Comparison of ENCODE assay signal across 15 cellular contexts in genomic region chr2:191333911-191334357, GRCh38.
DNase-seq lines count a peak whose midpoint lies in the region; ATAC-seq, FAIRE-seq and TF ChIP-seq lines count a peak whose summit lies in the region.
"Had no signal": no experiment of that assay in that cellular context is flagged by ENCODE, and none has a peak within 500 bp of the region (broad histone marks: within the 10 kb centered on the region; RNA-seq: fewer than 3 reads in every experiment).

No MANE protein-coding gene starts in this region.

- H3K4me2 ChIP-seq in K562 (ENCODE audit: insufficient read depth, low read length) = no peak overlapping the region

- TF ChIP-seq RAD21 in K562 (CRISPR knock-in tag; conservative IDR thresholded peaks at IDR 0.05 in 1 of 2, IDR thresholded peaks at IDR 0.05 in 1 of 2) = no peak

- TF ChIP-seq EP300 in K562 (IDR thresholded peaks at IDR 0.05; ENCODE audit: low read length) = no peak

- peak; percentile 59 for DNase-seq in AG08396 (ENCODE audit: low spot score)
- DNase-seq in HTR-8/SVneo (ENCODE audit: insufficient read length, low spot score) = peak; percentile 54
- DNase-seq in K562 (ENCODE audit: extremely low read depth in 1 of 4, low spot score in 3 of 4) = peak in 1 of 4 experiments; percentile 1
- peak; percentile 77 for DNase-seq in myocyte (ENCODE audit: low read depth)
- DNase-seq in putamen (ENCODE audit: low spot score) = no peak
- no peak for DNase-seq in SIG-M5 treated with dmso at 0.1 percent for 504 hours (lab: John Stamatoyannopoulos, UW; ENCODE audit: unreplicated experiment)
- DNase-seq: CD8-positive, alpha-beta T cell; central memory CD4-positive, alpha-beta T cell; hypothalamus; Karpas-422; stimulated activated CD4-positive, alpha-beta T cell treated with anti-CD3 and anti-CD28 coated beads, Interleukin-15, amount 100 ng/mL, for 24 hours; stimulated activated naive CD4-positive, alpha-beta T cell; T-cell had no signal

- POLR2A ChIA-PET in K562 (lab: Yijun Ruan, JAX) = no interaction called here

- CTCF ChIA-PET in K562 (lab: Yijun Ruan, JAX; ENCODE audit: low intra/inter-chr PET ratio) = no interaction called here

- no peaks in the 10 kb centered on the region for H3K36me3 ChIP-seq in K562 (ENCODE audit: control insufficient read depth, insufficient read depth, low read length)

- TF ChIP-seq CTCF in K562 (IDR thresholded peaks at IDR 0.05 in 2 of 3, conservative IDR thresholded peaks at IDR 0.05 in 1 of 3; ENCODE audit: insufficient read depth in 2 of 3, low read depth in 1 of 3, low read length in 3 of 3) = no peak

- no peak overlapping the region for H2AFZ ChIP-seq in K562 (ENCODE audit: low read depth, low read length)

- FAIRE-seq in HTR-8/SVneo (lab: Jason Lieb, UNC) (peak; percentile 72), K562 (lab: Jason Lieb, UNC) (no peak)

- H3K9me1 ChIP-seq in K562 (ENCODE audit: control insufficient read depth, insufficient read depth, low read length) = no peaks in the 10 kb centered on the region

- H4K20me1 ChIP-seq in K562 (replicated peaks; ENCODE audit: control insufficient read depth, insufficient read depth, low read length) = no peaks in the 10 kb centered on the region

- BruUV-seq in K562 (replicated peaks; lab: Mats Ljungman, UMichigan) = no TSS peak

- 0% methylated on average over 4 of the region's 6 CpGs for WGBS in K562 (ENCODE audit: insufficient coverage, low coverage, missing lambda C conversion rate)

- no peaks in the 10 kb centered on the region for H3K9me3 ChIP-seq in K562 (replicated peaks; ENCODE audit: control insufficient read depth, insufficient read depth, low read depth, low read length)

- no peak overlapping the region for H3K9ac ChIP-seq in K562 (ENCODE audit: insufficient read depth in 1 of 2, low read depth in 2 of 2, low read length in 2 of 2)

- H3K27me3 ChIP-seq in K562 (ENCODE audit: control insufficient read depth in 2 of 2, insufficient read depth in 2 of 2, low read length in 2 of 2) = no peaks in the 10 kb centered on the region

- H3K4me3 ChIP-seq in K562 = no peak overlapping the region

- in situ Hi-C loops in K562 (cut with MboI) = no loop called here

- no peaks in the 10 kb centered on the region for H3K79me2 ChIP-seq in K562 (ENCODE audit: control insufficient read depth, insufficient read depth, low read length)

- ATAC-seq in K562 = no peak
- no peak for ATAC-seq in HG03571 (IDR thresholded peaks at IDR 0.05; ENCODE audit: unreplicated experiment)
- no peak for ATAC-seq in HG03135 (IDR thresholded peaks at IDR 0.05; ENCODE audit: unreplicated experiment)
- ATAC-seq: CD8-positive, alpha-beta T cell; T-cell had no signal

- no peaks in the 10 kb centered on the region for H3K4me1 ChIP-seq in K562 (replicated peaks in 1 of 2; ENCODE audit: control insufficient read depth in 2 of 2, insufficient read depth in 2 of 2, low read length in 2 of 2)

- no peak overlapping the region for H3K27ac ChIP-seq in K562 (ENCODE audit: extremely low read depth, low read depth, low read length)

- no peak for TF ChIP-seq POLR2A in K562 (conservative IDR thresholded peaks at IDR 0.05)

- intact Hi-C loops in K562 (cut with micrococcal nuclease) = no loop called here

TF ChIP-seq in K562, 482 proteins besides CTCF, POLR2A, EP300 and RAD21:
- TF ChIP-seq GABPA (tag; conservative IDR thresholded peaks at IDR 0.05; ENCODE audit: low read depth) = 0 out of 2 replicates have a peak, but pooled peaks have one; percentile 27
- TF ChIP-seq MCM2 (IDR thresholded peaks at IDR 0.05; ENCODE audit: low read depth) = no peak

Comparison
In these comparisons a context has a peak if more than half of its experiments do, and no peak if none do; other contexts are left out.
1. DNase-seq: peak in AG08396 (single experiment), HTR-8/SVneo (single experiment) and myocyte (single experiment); none in putamen (single experiment) and SIG-M5 treated with dmso at 0.1 percent for 504 hours (single experiment).